ENCODE assay signal across 8 cellular contexts in genomic region chr6:26045046-26045938, GRCh38. TPM values are rescaled to one million over a fixed set of nuclear protein-coding genes. Genes with fewer than 3 reads are reported as not detected.
DNase-seq lines count a peak whose midpoint lies in the region; ATAC-seq and TF ChIP-seq lines count a peak whose summit lies in the region.

No MANE protein-coding gene starts in this region.

- POLR2A ChIA-PET in activated CD4-positive, alpha-beta memory T cell treated with anti-CD3 and anti-CD28 coated beads for 36 hours (lab: Charles Lee): interaction anchor here (0.6 to 5.8 kb wide), 21 partner anchors 9 to 1848 kb away, joined by 3 to 675 read pairs (median 5); a partner anchor contains a TSS

- CTCF ChIA-PET in activated CD4-positive, alpha-beta memory T cell treated with anti-CD3 and anti-CD28 coated beads for 36 hours (lab: Charles Lee): interaction anchor here (1.1 to 4.3 kb wide), 10 partner anchors 9 to 152 kb away, joined by 3 to 68 read pairs (median 6); a partner anchor contains a TSS

- DNase-seq in NCI-H2107 (lab: John Stamatoyannopoulos, UW): peak; percentile 22
- peak; percentile 81 for DNase-seq in activated CD4-positive, alpha-beta memory T cell treated with anti-CD3 and anti-CD28 coated beads for 36 hours
- peak; percentile 79 for DNase-seq in effector CD4-positive, alpha-beta T cell
- DNase-seq in mesothelial cell of epicardium (ENCODE audit: low spot score in 2 of 2, unreplicated experiment in 2 of 2): peak in 1 of 2 experiments; percentile 41
- DNase-seq in stimulated activated naive CD4-positive, alpha-beta T cell treated with Interleukin-2 at 50 U/mL for 16 hours (lab: John Stamatoyannopoulos, UW): peak; percentile 60
- no peak for DNase-seq in NCI-H2081 (lab: John Stamatoyannopoulos, UW)

- TF ChIP-seq CTCF in mesothelial cell of epicardium (IDR thresholded peaks at IDR 0.05; ENCODE audit: unreplicated experiment): no peak

- peaks cover 17% of the 10 kb centered on the region for H3K4me1 Mint-ChIP-seq in activated CD4-positive, alpha-beta memory T cell treated with anti-CD3 and anti-CD28 coated beads for 36 hours (ENCODE audit: low read depth)
- H3K4me1 Mint-ChIP-seq in mesothelial cell of epicardium: peaks cover 21% of the 10 kb centered on the region

- peaks cover 11% of the 10 kb centered on the region for H3K36me3 Mint-ChIP-seq in activated CD4-positive, alpha-beta memory T cell treated with anti-CD3 and anti-CD28 coated beads for 36 hours
- H3K36me3 Mint-ChIP-seq in mesothelial cell of epicardium: peaks cover 2% of the 10 kb centered on the region

- H3K27me3 Mint-ChIP-seq in activated CD4-positive, alpha-beta memory T cell treated with anti-CD3 and anti-CD28 coated beads for 36 hours: peaks cover 8% of the 10 kb centered on the region
- H3K27me3 Mint-ChIP-seq in mesothelial cell of epicardium (ENCODE audit: low read depth): no peaks in the 10 kb centered on the region

- intact Hi-C loops in activated CD4-positive, alpha-beta memory T cell treated with anti-CD3 and anti-CD28 coated beads for 36 hours (cut with micrococcal nuclease): loop anchor here (1.0 to 2.0 kb wide), 3 partner anchors 10 to 1088 kb away; a partner anchor contains a TSS

- H3K4me3 Mint-ChIP-seq in activated CD4-positive, alpha-beta memory T cell treated with anti-CD3 and anti-CD28 coated beads for 36 hours: peak overlapping the region; percentile 81
- peak overlapping the region; percentile 72 for H3K4me3 Mint-ChIP-seq in mesothelial cell of epicardium

- H3K9me3 Mint-ChIP-seq in activated CD4-positive, alpha-beta memory T cell treated with anti-CD3 and anti-CD28 coated beads for 36 hours: no peaks in the 10 kb centered on the region
- no peaks in the 10 kb centered on the region for H3K9me3 Mint-ChIP-seq in mesothelial cell of epicardium

- ATAC-seq in HG02884 (IDR thresholded peaks at IDR 0.05; ENCODE audit: unreplicated experiment): peak; percentile 44

- TF ChIP-seq POLR2A in GM15510 (IDR thresholded peaks at IDR 0.05; ENCODE audit: borderline replicate concordance, extremely low read depth, insufficient read length): peak; percentile 100

- H3K27ac Mint-ChIP-seq in activated CD4-positive, alpha-beta memory T cell treated with anti-CD3 and anti-CD28 coated beads for 36 hours: peak overlapping the region; percentile 97
- peak overlapping the region; percentile 91 for H3K27ac Mint-ChIP-seq in mesothelial cell of epicardium

RNA-seq across cellular contexts. Expression of gene HFE, which starts 41.9 kb away (rescaled TPM):
- total RNA-seq in activated CD4-positive, alpha-beta memory T cell treated with anti-CD3 and anti-CD28 coated beads for 36 hours: 1 to 10 TPM; 1.0 to 1.4 TPM
- 7.0 to 8.3 TPM (median 8.3 TPM) in 3 replicates for total RNA-seq in mesothelial cell of epicardium

Comparison
In these comparisons a context has a peak if more than half of its experiments do, and no peak if none do; other contexts are left out.
1. DNase-seq: peak in NCI-H2107 (single experiment), activated CD4-positive, alpha-beta memory T cell treated with anti-CD3 and anti-CD28 coated beads for 36 hours (single experiment), effector CD4-positive, alpha-beta T cell (single experiment) and stimulated activated naive CD4-positive, alpha-beta T cell treated with Interleukin-2 at 50 U/mL for 16 hours (single experiment); none in NCI-H2081 (0 of 2).